18 cellular contexts compared by ENCODE assay signal in genomic region chr10:97298223-97298571, GRCh38.
"Had no signal": no experiment of that assay in that cellular context is flagged by ENCODE, and none has a peak within 500 bp of the region (broad histone marks: within the 10 kb centered on the region; RNA-seq: fewer than 3 reads in every experiment).

No MANE protein-coding gene starts in this region.

- H3K27ac Mint-ChIP-seq: activated CD4-positive, alpha-beta memory T cell treated with anti-CD3 and anti-CD28 coated beads for 36 hours; activated naive CD8-positive, alpha-beta T cell; activated T-cell treated with anti-CD3 and anti-CD28 coated beads, Interleukin-2, amount 50 U/mL, for 24 hours; memory B cell had no signal

- H3K4me3 ChIP-seq: esophagus muscularis mucosa, left lung, ovary, stomach, testis had no signal

- H3K27me3 ChIP-seq: brain microvascular endothelial cell, esophagus muscularis mucosa, left lung, ovary, stomach, testis had no signal

- H3K27ac ChIP-seq: brain microvascular endothelial cell, esophagus muscularis mucosa, left lung, ovary, stomach had no signal

- H3K36me3 Mint-ChIP-seq: activated CD4-positive, alpha-beta memory T cell treated with anti-CD3 and anti-CD28 coated beads for 36 hours; activated naive CD8-positive, alpha-beta T cell; memory B cell had no signal

- H3K27me3 Mint-ChIP-seq: activated naive CD8-positive, alpha-beta T cell; activated T-cell treated with anti-CD3 and anti-CD28 coated beads, Interleukin-2, amount 50 U/mL, for 24 hours had no signal

- H3K9me3 ChIP-seq: esophagus muscularis mucosa, left lung, ovary, stomach, testis had no signal

- DNase-seq: activated CD4-positive, alpha-beta memory T cell treated with anti-CD3 and anti-CD28 coated beads for 36 hours; activated CD4-positive, alpha-beta T cell treated with anti-CD3 and anti-CD28 coated beads for 1 hour; activated T-cell treated with anti-CD3 and anti-CD28 coated beads, Interleukin-2, amount 50 U/mL, for 24 hours; amygdala; cortex of kidney; effector CD4-positive, alpha-beta T cell; hippocampal formation; kidney; left lung; stimulated activated CD4-positive, alpha-beta T cell treated with anti-CD3 and anti-CD28 coated beads, Interleukin-12 subunit alpha, Interleukin-12 subunit beta, amount 100 ng/mL, for 4 hours; stimulated activated CD4-positive, alpha-beta T cell treated with anti-CD3 and anti-CD28 coated beads, Interleukin-2, amount 100 ng/mL, for 24 hours; stomach; testis had no signal

- FAIRE-seq: kidney had no signal

- H3K4me3 Mint-ChIP-seq: activated CD4-positive, alpha-beta memory T cell treated with anti-CD3 and anti-CD28 coated beads for 36 hours; activated naive CD8-positive, alpha-beta T cell; activated T-cell treated with anti-CD3 and anti-CD28 coated beads, Interleukin-2, amount 50 U/mL, for 24 hours; memory B cell had no signal

- H3K9me3 Mint-ChIP-seq: activated CD4-positive, alpha-beta memory T cell treated with anti-CD3 and anti-CD28 coated beads for 36 hours; activated T-cell treated with anti-CD3 and anti-CD28 coated beads, Interleukin-2, amount 50 U/mL, for 24 hours; memory B cell had no signal

- H3K36me3 ChIP-seq: brain microvascular endothelial cell, esophagus muscularis mucosa, left lung, ovary, stomach had no signal

- H3K4me1 ChIP-seq: left lung had no signal

- H3K4me1 Mint-ChIP-seq: memory B cell had no signal
